In the genomic region with DNA sequence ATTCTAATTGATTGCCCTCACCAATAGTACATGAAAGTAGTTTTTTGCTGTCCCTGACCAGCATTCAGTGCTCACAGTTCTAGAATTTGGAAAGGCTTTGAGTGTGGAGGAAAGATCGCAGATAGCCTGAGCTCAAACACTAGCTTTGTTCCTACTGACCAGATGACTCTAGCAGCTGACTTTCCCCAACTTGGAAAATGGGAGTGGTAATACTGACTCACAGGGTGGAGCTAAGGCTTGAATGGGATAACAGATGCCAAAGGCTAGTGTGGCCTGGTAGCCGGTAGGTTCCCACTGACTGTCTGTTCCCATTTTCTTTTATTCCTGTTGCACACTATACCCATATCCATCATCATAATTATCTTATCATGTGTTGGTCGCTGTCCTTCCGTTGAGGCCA, we compare ENCODE assay signal across 1 cellular context.
TF ChIP-seq lines count a peak whose summit lies in the region.

No MANE protein-coding gene starts in this region.

TF ChIP-seq in K562, 482 proteins besides CTCF, POLR2A, EP300 and RAD21:
- TF ChIP-seq CUX1 (CRISPR knock-in tag; IDR thresholded peaks at IDR 0.05) (no peak), ZEB2 (IDR thresholded peaks at IDR 0.05) (no peak), RBM22 (IDR thresholded peaks at IDR 0.05; ENCODE audit: low read depth, low read length, poor library complexity, severe bottlenecking) (no peak), HMBOX1 (IDR thresholded peaks at IDR 0.05) (0 out of 2 replicates have a peak, but pooled peaks have one; percentile 31), TFAP4 (CRISPR knock-in tag; IDR thresholded peaks at IDR 0.05; ENCODE audit: borderline replicate concordance) (peak; percentile 61), PHB (CRISPR knock-in tag; IDR thresholded peaks at IDR 0.05) (no peak), ZNF347 (CRISPR knock-in tag; IDR thresholded peaks at IDR 0.05; ENCODE audit: low read depth) (no peak), JUND (IDR thresholded peaks at IDR 0.05; ENCODE audit: borderline replicate concordance, low read depth, low read length) (peak; percentile 10; the same call in 1 of the 2 replicates), JUND (tag; IDR thresholded peaks at IDR 0.05; ENCODE audit: borderline replicate concordance, low read depth, low read length) (0 out of 3 replicates have a peak, but pooled peaks have one; percentile 38), SMARCC2 (IDR thresholded peaks at IDR 0.05; ENCODE audit: low read depth) (no peak), SP1 (CRISPR knock-in tag; IDR thresholded peaks at IDR 0.05) (peak; percentile 35; the same call in 1 of the 2 replicates), FOSL1 (tag; conservative IDR thresholded peaks at IDR 0.05) (peak; percentile 83), ZNF644 (tag; IDR thresholded peaks at IDR 0.05; ENCODE audit: low read depth) (no peak), ZC3H11A (IDR thresholded peaks at IDR 0.05; ENCODE audit: low read depth, low read length) (no peak), ATF7 (IDR thresholded peaks at IDR 0.05) (no peak), GATA2 (CRISPR knock-in tag; IDR thresholded peaks at IDR 0.05) (0 out of 2 replicates have a peak, but pooled peaks have one; percentile 20), ETS2 (tag; IDR thresholded peaks at IDR 0.05; ENCODE audit: borderline replicate concordance, poor library complexity, severe bottlenecking) (no peak), MEF2D (tag; conservative IDR thresholded peaks at IDR 0.05; ENCODE audit: low read depth) (no peak)
- TF ChIP-seq, protein P1, sequence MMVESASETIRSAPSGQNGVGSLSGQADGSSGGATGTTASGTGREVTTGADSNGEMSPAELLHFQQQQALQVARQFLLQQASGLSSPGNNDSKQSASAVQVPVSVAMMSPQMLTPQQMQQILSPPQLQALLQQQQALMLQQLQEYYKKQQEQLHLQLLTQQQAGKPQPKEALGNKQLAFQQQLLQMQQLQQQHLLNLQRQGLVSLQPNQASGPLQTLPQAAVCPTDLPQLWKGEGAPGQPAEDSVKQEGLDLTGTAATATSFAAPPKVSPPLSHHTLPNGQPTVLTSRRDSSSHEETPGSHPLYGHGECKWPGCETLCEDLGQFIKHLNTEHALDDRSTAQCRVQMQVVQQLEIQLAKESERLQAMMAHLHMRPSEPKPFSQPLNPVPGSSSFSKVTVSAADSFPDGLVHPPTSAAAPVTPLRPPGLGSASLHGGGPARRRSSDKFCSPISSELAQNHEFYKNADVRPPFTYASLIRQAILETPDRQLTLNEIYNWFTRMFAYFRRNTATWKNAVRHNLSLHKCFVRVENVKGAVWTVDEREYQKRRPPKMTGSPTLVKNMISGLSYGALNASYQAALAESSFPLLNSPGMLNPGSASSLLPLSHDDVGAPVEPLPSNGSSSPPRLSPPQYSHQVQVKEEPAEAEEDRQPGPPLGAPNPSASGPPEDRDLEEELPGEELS (CRISPR knock-in tag; IDR thresholded peaks at IDR 0.05; ENCODE audit: borderline replicate concordance) = 0 out of 2 replicates have a peak, but pooled peaks have one; percentile 20
